In genomic region chr2:113248997-113249770, GRCh38 we compare ENCODE assay signal across 8 cellular contexts. TPM values are rescaled to one million over a fixed set of nuclear protein-coding genes. Genes with fewer than 3 reads are reported as not detected.
A peak's percentile ranks its signal among the peaks of the same experiment; 100 is the strongest.
DNase-seq lines count a peak whose midpoint lies in the region; ATAC-seq and TF ChIP-seq lines count a peak whose summit lies in the region.

No MANE protein-coding gene starts in this region.

- no peak overlapping the region for H3K4me3 ChIP-seq in GM06990 (replicated peaks; ENCODE audit: low read depth, low read length)

- ATAC-seq in HG03432 (IDR thresholded peaks at IDR 0.05; ENCODE audit: unreplicated experiment), result peak; percentile 61
- no peak for ATAC-seq in GM18505 (IDR thresholded peaks at IDR 0.05; ENCODE audit: unreplicated experiment)

- peak; percentile 17 for DNase-seq in GM06990 (ENCODE audit: extremely low read depth, insufficient read length)
- DNase-seq in NOMO-1 treated with DMSO at 0.1 percent for 48 hours (lab: John Stamatoyannopoulos, UW; ENCODE audit: unreplicated experiment), result peak; percentile 53
- peak; percentile 34 for DNase-seq in activated CD8-positive, alpha-beta memory T cell treated with anti-CD3 and anti-CD28 coated beads, Interleukin-2, amount 50 U/mL, for 1 hour (ENCODE audit: extremely low read depth)
- peak; percentile 83 for DNase-seq in epidermal melanocyte (ENCODE audit: insufficient read length, low spot score)
- DNase-seq in mucosa of gallbladder (ENCODE audit: low spot score), result peak; percentile 86
- DNase-seq in stimulated activated CD8-positive, alpha-beta memory T cell treated with anti-CD3 and anti-CD28 coated beads, Interleukin-4, amount 100 ng/mL, for 48 hours, result peak; percentile 84

- peak; percentile 91 for TF ChIP-seq CTCF in GM06990 (IDR thresholded peaks at IDR 0.05; ENCODE audit: insufficient read depth, low read length, poor library complexity, severe bottlenecking)

- H3K36me3 ChIP-seq in GM06990 (ENCODE audit: control insufficient read depth, insufficient read depth, low read length), result no peaks in the 10 kb centered on the region

- H3K27me3 ChIP-seq in GM06990 (replicated peaks; ENCODE audit: control insufficient read depth, insufficient read depth, low read length), result no peaks in the 10 kb centered on the region

- no peak for TF ChIP-seq POLR2A in GM18505 (IDR thresholded peaks at IDR 0.05; ENCODE audit: borderline replicate concordance, extremely low read depth, insufficient read depth, insufficient read length)

RNA-seq across cellular contexts. Expression of gene PAX8, which starts 29.5 kb away (rescaled TPM):
- 3.5 TPM for total RNA-seq in mucosa of gallbladder

Comparison
In these comparisons a context has a peak if more than half of its experiments do, and no peak if none do; other contexts are left out.
1. DNase-seq: peak in every context shown above with its lines; median percentile 86 in mucosa of gallbladder; 84 in stimulated activated CD8-positive, alpha-beta memory T cell treated with anti-CD3 and anti-CD28 coated beads, Interleukin-4, amount 100 ng/mL, for 48 hours; 83 in epidermal melanocyte; 53 in NOMO-1 treated with DMSO at 0.1 percent for 48 hours; 34 in activated CD8-positive, alpha-beta memory T cell treated with anti-CD3 and anti-CD28 coated beads, Interleukin-2, amount 50 U/mL, for 1 hour; 17 in GM06990.